20 cellular contexts compared by ENCODE assay signal in the genomic region with DNA sequence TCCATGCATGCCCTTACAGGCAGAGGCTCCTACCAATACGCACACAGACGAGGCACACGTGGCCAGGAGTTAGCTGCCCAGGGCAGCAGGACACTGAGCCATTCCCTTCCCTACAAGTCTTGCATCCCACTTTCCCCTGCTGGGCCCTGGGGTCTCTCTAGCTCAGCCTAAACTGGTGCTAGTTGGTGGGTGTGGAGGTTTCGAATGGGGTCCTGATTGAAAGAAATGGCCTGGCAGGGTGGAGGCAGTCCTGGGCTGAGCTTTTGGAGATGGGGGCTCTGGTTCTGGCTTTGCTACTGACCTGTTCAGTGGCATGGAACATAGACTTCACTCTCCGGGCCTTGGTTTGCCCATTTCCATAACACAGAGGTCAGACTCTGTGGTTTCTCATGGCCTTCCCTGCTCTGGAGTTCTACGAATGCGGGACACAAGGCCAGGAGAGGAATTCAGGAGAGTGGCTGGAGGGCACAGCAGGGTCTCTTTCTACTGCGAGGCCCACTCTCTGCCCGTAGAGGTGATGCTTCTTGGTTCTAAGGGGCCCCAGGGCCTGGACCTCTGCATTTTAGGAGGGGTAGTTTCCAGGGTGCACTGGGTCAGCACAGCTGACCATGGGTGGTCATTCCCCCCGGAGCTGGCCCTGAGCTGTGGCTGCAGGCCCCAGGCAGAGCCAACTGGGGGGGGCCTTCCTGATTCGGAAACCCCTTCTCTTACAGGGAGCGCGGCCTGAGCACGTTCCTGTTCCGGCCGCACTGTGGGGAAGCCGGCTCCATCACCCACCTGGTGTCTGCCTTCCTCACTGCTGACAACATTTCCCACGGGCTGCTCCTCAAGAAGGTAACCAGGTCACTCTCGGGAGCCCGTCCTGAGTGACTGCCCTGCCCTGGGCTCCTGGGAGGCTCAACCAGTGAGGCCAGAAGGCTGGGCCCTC. TPM values are rescaled to one million over a fixed set of nuclear protein-coding genes. Genes with fewer than 3 reads are reported as not detected.
A peak's percentile ranks its signal among the peaks of the same experiment; 100 is the strongest.
DNase-seq lines count a peak whose midpoint lies in the region; ATAC-seq, FAIRE-seq and TF ChIP-seq lines count a peak whose summit lies in the region.
"Had no signal": no experiment of that assay in that cellular context is flagged by ENCODE, and none has a peak within 500 bp of the region (broad histone marks: within the 10 kb centered on the region; RNA-seq: fewer than 3 reads in every experiment).

No MANE protein-coding gene starts in this region.

- H3K4me3 Mint-ChIP-seq in activated B cell treated with CpG ODN at 0.5 μM for 24 hours: no peak overlapping the region
- H3K4me3 Mint-ChIP-seq: CD8-positive, alpha-beta memory T cell; HFFc6 had no signal

- POLR2A ChIA-PET in activated B cell treated with CpG ODN at 0.5 μM for 24 hours (lab: Charles Lee): interaction anchor here (0.6 kb wide), 1 partner anchor 739 kb away, joined by 4 read pairs; no protein-coding TSS in a partner anchor

- no peaks in the 10 kb centered on the region for H3K79me2 ChIP-seq in mesendoderm (ENCODE audit: control insufficient read depth, insufficient read depth, low read length)

- H3K27me3 Mint-ChIP-seq in activated B cell treated with CpG ODN at 0.5 μM for 24 hours: no peaks in the 10 kb centered on the region
- H3K27me3 Mint-ChIP-seq: CD8-positive, alpha-beta memory T cell had no signal

- no peak overlapping the region for H3K4me3 ChIP-seq in right atrium auricular region
- H3K4me3 ChIP-seq in heart left ventricle: no peak overlapping the region
- no peak overlapping the region for H3K4me3 ChIP-seq in kidney (ENCODE audit: low read length in 2 of 2)
- no peak overlapping the region for H3K4me3 ChIP-seq in mesendoderm (ENCODE audit: low read length)
- H3K4me3 ChIP-seq: A549, GM23248 had no signal

- H3K27ac ChIP-seq in right atrium auricular region: no peak overlapping the region
- peak overlapping the region in 1 of 12 donors; percentile 90 for H3K27ac ChIP-seq in heart left ventricle
- H3K27ac ChIP-seq in kidney (ENCODE audit: low read depth in 2 of 2, low read length in 2 of 2): no peak overlapping the region
- no peak overlapping the region for H3K27ac ChIP-seq in mesendoderm (ENCODE audit: low read depth, low read length)
- H3K27ac ChIP-seq: A549, GM23248 had no signal

- no peak overlapping the region for H2BK15ac ChIP-seq in mesendoderm (replicated peaks; ENCODE audit: low read depth)

- no peak overlapping the region for H2BK5ac ChIP-seq in mesendoderm (ENCODE audit: low read length)

- no peak for FAIRE-seq in kidney (lab: Jason Lieb, UNC)
- FAIRE-seq: A549 had no signal

- no peak overlapping the region for H3K56ac ChIP-seq in mesendoderm (ENCODE audit: low read length)

- no peaks in the 10 kb centered on the region for H3K4me1 ChIP-seq in right atrium auricular region
- peaks cover 0 to 24% (median 0%) of the 10 kb centered on the region in 12 donors for H3K4me1 ChIP-seq in heart left ventricle
- peaks cover 0 to 2% of the 10 kb centered on the region in 2 donors for H3K4me1 ChIP-seq in kidney (ENCODE audit: control insufficient read depth in 1 of 2, insufficient read depth in 1 of 2, low read depth in 1 of 2, low read length in 2 of 2)
- H3K4me1 ChIP-seq in mesendoderm (ENCODE audit: control insufficient read depth, low read depth, low read length): no peaks in the 10 kb centered on the region
- H3K4me1 ChIP-seq: A549 had no signal

- H3K9me3 Mint-ChIP-seq in activated B cell treated with CpG ODN at 0.5 μM for 24 hours: no peaks in the 10 kb centered on the region
- H3K9me3 Mint-ChIP-seq: CD8-positive, alpha-beta memory T cell; HFFc6 had no signal

- H2AK5ac ChIP-seq in mesendoderm (ENCODE audit: low read length): no peak overlapping the region

- H3K4me2 ChIP-seq in mesendoderm (ENCODE audit: low read length): no peak overlapping the region
- H3K4me2 ChIP-seq: A549 had no signal

- 91 to 95% (median 94%) methylated on average over 18 to 20 of the region's 20 CpGs for WGBS in heart left ventricle, 4 donors
- WGBS in mesendoderm (ENCODE audit: extremely low coverage, insufficient coverage, low lambda C conversion rate): no CpG with 5 or more reads among the region's 20 CpGs

- no peak for TF ChIP-seq POLR2A in heart left ventricle (IDR thresholded peaks at IDR 0.05)

- no peak for TF ChIP-seq CTCF in right atrium auricular region (IDR thresholded peaks at IDR 0.05)
- TF ChIP-seq CTCF in heart left ventricle (IDR thresholded peaks at IDR 0.05): no peak
- no peak for TF ChIP-seq CTCF in activated B cell treated with CpG ODN at 0.5 μM for 24 hours (IDR thresholded peaks at IDR 0.05)
- TF ChIP-seq CTCF in kidney (IDR thresholded peaks at IDR 0.05; ENCODE audit: borderline replicate concordance, extremely low read depth, insufficient read depth): no peak

- H3K18ac ChIP-seq in mesendoderm (ENCODE audit: low read length): no peak overlapping the region

- H3K36me3 ChIP-seq in right atrium auricular region: no peaks in the 10 kb centered on the region
- H3K36me3 ChIP-seq in heart left ventricle: peaks cover 0 to 69% (median 0%) of the 10 kb centered on the region in 9 donors
- peaks cover 9 to 11% of the 10 kb centered on the region in 2 donors for H3K36me3 ChIP-seq in kidney (ENCODE audit: control insufficient read depth in 1 of 2, insufficient read depth in 2 of 2, low read length in 2 of 2)
- peaks cover 5% of the 10 kb centered on the region for H3K36me3 ChIP-seq in mesendoderm (ENCODE audit: control insufficient read depth, insufficient read depth, low read length)

- H4K5ac ChIP-seq in mesendoderm (ENCODE audit: low read length): no peak overlapping the region

- H3K36me3 Mint-ChIP-seq in activated B cell treated with CpG ODN at 0.5 μM for 24 hours (ENCODE audit: low read depth): peaks cover 93% of the 10 kb centered on the region

- peak; percentile 50 for DNase-seq in right atrium auricular region (ENCODE audit: low spot score)
- DNase-seq in heart left ventricle: no peak
- no peak for DNase-seq in activated B cell treated with CpG ODN at 0.5 μM for 24 hours
- peak; percentile 46 for DNase-seq in kidney
- DNase-seq in ureter (ENCODE audit: low spot score): peak; percentile 34
- no peak for DNase-seq in DMS 273 (lab: John Stamatoyannopoulos, UW; ENCODE audit: unreplicated experiment)
- no peak for DNase-seq in left lobe of liver (ENCODE audit: low spot score)
- no peak for DNase-seq in mesendoderm
- DNase-seq: CD8-positive, alpha-beta memory T cell; GM23248; HFFc6; IMR-90; Karpas-422; NCI-H1417 treated with DMSO at 0.1 percent for 48 hours; NCI-H187 treated with DMSO at 0.1 percent for 48 hours; NCI-H2227 treated with DMSO at 0.1 percent for 48 hours; NCI-H510A treated with DMSO at 0.1 percent for 48 hours; SHP77 treated with DMSO at 0.1 percent for 48 hours had no signal

- H3K9ac ChIP-seq in kidney (ENCODE audit: low read length in 2 of 2) (no peak overlapping the region), mesendoderm (ENCODE audit: low read length) (no peak overlapping the region)
- H3K9ac ChIP-seq: BLaER1 treated with 17β-estradiol and CSF1 and Interleukin-3, amounts not matched to agents 10 nM and 100 nM; GM23248 had no signal

- H3K27me3 ChIP-seq in right atrium auricular region (no peaks in the 10 kb centered on the region), heart left ventricle (no peaks in the 10 kb centered on the region), mesendoderm (ENCODE audit: insufficient read depth, low read length, poor library complexity) (no peaks in the 10 kb centered on the region)
- H3K27me3 ChIP-seq: BLaER1 treated with 17β-estradiol and CSF1 and Interleukin-3, amounts not matched to agents 10 nM and 100 nM had no signal

- CTCF ChIA-PET in activated B cell treated with CpG ODN at 0.5 μM for 24 hours (lab: Charles Lee): interaction anchor here (1.1 to 4.0 kb wide), 2 partner anchors 88 to 95 kb away, joined by 3 to 29 read pairs; no protein-coding TSS in a partner anchor

- no peak overlapping the region for H4K8ac ChIP-seq in mesendoderm (ENCODE audit: low read depth, low read length)

- H3K79me1 ChIP-seq in mesendoderm (ENCODE audit: low read length): no peaks in the 10 kb centered on the region

- H3K9me3 ChIP-seq in right atrium auricular region (no peaks in the 10 kb centered on the region), heart left ventricle (no peaks in the 10 kb centered on the region), kidney (ENCODE audit: control insufficient read depth in 1 of 2, low read length in 2 of 2) (no peaks in the 10 kb centered on the region)
- H3K9me3 ChIP-seq: A549; BLaER1 treated with 17β-estradiol and CSF1 and Interleukin-3, amounts not matched to agents 10 nM and 100 nM had no signal

- intact Hi-C loops in heart left ventricle (cut with DNase I): loop anchor here in 1 of 10 donors (10.0 kb wide), 1 partner anchor 96 kb away; no protein-coding TSS in a partner anchor
- intact Hi-C loops in activated B cell treated with CpG ODN at 0.5 μM for 24 hours (cut with micrococcal nuclease): no loop called here
- intact Hi-C loops in kidney (cut with DNase I): no loop called here

- ATAC-seq in heart left ventricle: no peak
- no peak for ATAC-seq in activated B cell treated with CpG ODN at 0.5 μM for 24 hours (ENCODE audit: low read depth)
- ATAC-seq in left lobe of liver: no peak
- ATAC-seq: A549 had no signal

- peaks cover 26% of the 10 kb centered on the region for H3K4me1 Mint-ChIP-seq in activated B cell treated with CpG ODN at 0.5 μM for 24 hours
- H3K4me1 Mint-ChIP-seq: CD8-positive, alpha-beta memory T cell had no signal

- no peak overlapping the region for H3K23ac ChIP-seq in mesendoderm (ENCODE audit: low read length)

- H2BK120ac ChIP-seq in mesendoderm (ENCODE audit: low read depth, low read length): no peak overlapping the region

- H3K4ac ChIP-seq in mesendoderm (ENCODE audit: low read depth, low read length): no peak overlapping the region

- peak overlapping the region; percentile 5 for H3K27ac Mint-ChIP-seq in activated B cell treated with CpG ODN at 0.5 μM for 24 hours
- H3K27ac Mint-ChIP-seq: HFFc6 had no signal

RNA-seq across cellular contexts. Expression of a gene that starts 40.0 kb away (rescaled TPM):
- 10 to 100 TPM; 22.9 to 29.8 TPM for total RNA-seq in right atrium auricular region
- total RNA-seq in heart left ventricle: 10 to 100 TPM; 18.8 to 42.8 (median 36.5) TPM
- polyA plus RNA-seq in heart left ventricle: 10 to 100 TPM in 1 of 2 donors, 1 to 10 TPM in 1; 7.8 to 11.6 TPM
- total RNA-seq in activated B cell treated with CpG ODN at 0.5 μM for 24 hours: 32.8 and 36.9 TPM in 2 replicates
- total RNA-seq in kidney: 35.8 TPM
- 20.5 TPM for polyA plus RNA-seq in kidney (ENCODE audit: insufficient read depth, low read depth, low replicate concordance)
- total RNA-seq in ureter: 44.6 TPM
- total RNA-seq in left lobe of liver: 16.9 TPM
- 11.9 TPM for polyA plus RNA-seq in mesendoderm (2013, experiment 1 of 2)
- 12.2 TPM for polyA plus RNA-seq in mesendoderm (2013, experiment 2 of 2)

RNA-seq across cellular contexts. Expression of a gene that starts 46.0 kb away (rescaled TPM):
- total RNA-seq in right atrium auricular region (1 to 10 TPM; 2.8 to 5.3 TPM), heart left ventricle (10 to 100 TPM in 1 of 9 donors, 1 to 10 TPM in 8; 2.3 to 16.8 (median 3.0) TPM), activated B cell treated with CpG ODN at 0.5 μM for 24 hours (99.5 and 116 TPM in 2 replicates), kidney (16.5 TPM), ureter (24.7 TPM), left lobe of liver (1.4 TPM)
- polyA plus RNA-seq in heart left ventricle (1 to 10 TPM; 1.0 to 1.1 TPM), kidney (ENCODE audit: insufficient read depth, low read depth, low replicate concordance) (8.4 TPM)
- polyA plus RNA-seq in mesendoderm (2013, experiment 1 of 2): 2.4 TPM
- polyA plus RNA-seq in mesendoderm (2013, experiment 2 of 2): 2.3 TPM

Comparison
In these comparisons a context has a peak if more than half of its experiments do, and no peak if none do; other contexts are left out.
1. DNase-seq: peak in right atrium auricular region (single experiment), kidney (single experiment) and ureter (single experiment); none in heart left ventricle (0 of 5), activated B cell treated with CpG ODN at 0.5 μM for 24 hours (single experiment), DMS 273 (single experiment), left lobe of liver (single experiment) and mesendoderm (single experiment).